13 cellular contexts compared by ENCODE assay signal in genomic region chr19:29329460-29330134, GRCh38.
DNase-seq lines count a peak whose midpoint lies in the region; ATAC-seq and TF ChIP-seq lines count a peak whose summit lies in the region.
"Had no signal": no experiment of that assay in that cellular context is flagged by ENCODE, and none has a peak within 500 bp of the region (broad histone marks: within the 10 kb centered on the region; RNA-seq: fewer than 3 reads in every experiment).

No MANE protein-coding gene starts in this region.

- no peaks in the 10 kb centered on the region for H3K27me3 ChIP-seq in H7 (ENCODE audit: control insufficient read depth, insufficient read depth, low read length)
- no peaks in the 10 kb centered on the region for H3K27me3 ChIP-seq in CD4-positive, alpha-beta memory T cell (ENCODE audit: insufficient read depth, low read length)
- H3K27me3 ChIP-seq: SJSA1 had no signal

- no peak overlapping the region for H3K27ac Mint-ChIP-seq in glutamatergic neuron (ENCODE audit: unreplicated experiment)
- no peak overlapping the region for H3K27ac Mint-ChIP-seq in CD4-positive, alpha-beta memory T cell
- H3K27ac Mint-ChIP-seq: CD4-positive, CD25-positive, alpha-beta regulatory T cell had no signal

- no peak for TF ChIP-seq POLR2A in GM18505 (IDR thresholded peaks at IDR 0.05; ENCODE audit: borderline replicate concordance, extremely low read depth, insufficient read depth, insufficient read length)

- no peak for ATAC-seq in GM18505 (IDR thresholded peaks at IDR 0.05; ENCODE audit: unreplicated experiment)

- intact Hi-C loops in CD4-positive, alpha-beta memory T cell (cut with micrococcal nuclease): no loop called here

- peak; percentile 2 for DNase-seq in AG20443 (ENCODE audit: low spot score)
- peak; percentile 62 for DNase-seq in H7
- peak; percentile 59 for DNase-seq in RKO (ENCODE audit: low spot score)
- peak; percentile 3 for DNase-seq in foreskin melanocyte
- no peak for DNase-seq in glutamatergic neuron
- DNase-seq in NCI-H146 treated with DMSO at 0.1 percent for 48 hours (lab: John Stamatoyannopoulos, UW; ENCODE audit: unreplicated experiment): no peak
- DNase-seq in CD4-positive, alpha-beta memory T cell: no peak
- DNase-seq: CD4-positive, CD25-positive, alpha-beta regulatory T cell; effector CD8-positive, alpha-beta T cell; heart right ventricle; NCI-H2227 treated with DMSO at 0.1 percent for 48 hours had no signal

- H3K27me3 Mint-ChIP-seq in glutamatergic neuron (ENCODE audit: unreplicated experiment): peaks cover 11% of the 10 kb centered on the region
- H3K27me3 Mint-ChIP-seq in CD4-positive, alpha-beta memory T cell: peaks cover 2 to 9% of the 10 kb centered on the region in 2 donors

- no peak overlapping the region for H3K27ac ChIP-seq in CD4-positive, alpha-beta memory T cell (ENCODE audit: low read depth, low read length)
- H3K27ac ChIP-seq: heart right ventricle, SJSA1 had no signal

- peaks cover 22% of the 10 kb centered on the region for H3K4me1 Mint-ChIP-seq in glutamatergic neuron (ENCODE audit: low read depth, unreplicated experiment)
- H3K4me1 Mint-ChIP-seq in CD4-positive, alpha-beta memory T cell: peaks cover 0 to 3% (median 0%) of the 10 kb centered on the region in 4 donors

- H3K9me3 ChIP-seq in CD4-positive, alpha-beta memory T cell (ENCODE audit: control insufficient read depth in 1 of 2, low read length in 2 of 2): no peaks in the 10 kb centered on the region
- H3K9me3 ChIP-seq: heart right ventricle, SJSA1 had no signal

- H3K36me3 Mint-ChIP-seq in glutamatergic neuron (ENCODE audit: unreplicated experiment): peaks cover 16% of the 10 kb centered on the region
- no peaks in the 10 kb centered on the region for H3K36me3 Mint-ChIP-seq in CD4-positive, alpha-beta memory T cell
- H3K36me3 Mint-ChIP-seq: CD4-positive, CD25-positive, alpha-beta regulatory T cell had no signal

- H3K9me3 Mint-ChIP-seq in glutamatergic neuron (ENCODE audit: unreplicated experiment): peaks cover 9% of the 10 kb centered on the region
- peaks cover 4 to 13% (median 9%) of the 10 kb centered on the region in 8 donors for H3K9me3 Mint-ChIP-seq in CD4-positive, alpha-beta memory T cell

- no peaks in the 10 kb centered on the region for H3K36me3 ChIP-seq in H7 (replicated peaks; ENCODE audit: control insufficient read depth, insufficient read depth, low read length)
- no peaks in the 10 kb centered on the region for H3K36me3 ChIP-seq in CD4-positive, alpha-beta memory T cell (ENCODE audit: insufficient read depth, low read length)
- H3K36me3 ChIP-seq: heart right ventricle, SJSA1 had no signal

- H3K4me1 ChIP-seq in CD4-positive, alpha-beta memory T cell (ENCODE audit: insufficient read depth, low read length): no peaks in the 10 kb centered on the region
- H3K4me1 ChIP-seq: heart right ventricle, SJSA1 had no signal

- H3K4me3 ChIP-seq in H7 (ENCODE audit: insufficient read depth, low read depth, low read length): no peak overlapping the region
- H3K4me3 ChIP-seq in CD4-positive, alpha-beta memory T cell (ENCODE audit: low read length in 2 of 2): no peak overlapping the region
- H3K4me3 ChIP-seq: heart right ventricle, SJSA1 had no signal

- POLR2A ChIA-PET in CD4-positive, alpha-beta memory T cell (lab: Charles Lee; ENCODE audit: partially characterized antibody): no interaction called here

- CTCF ChIA-PET in CD4-positive, alpha-beta memory T cell (lab: Charles Lee; ENCODE audit: partially characterized antibody): no interaction called here

- no peak overlapping the region for H3K4me3 Mint-ChIP-seq in glutamatergic neuron (ENCODE audit: unreplicated experiment)
- no peak overlapping the region for H3K4me3 Mint-ChIP-seq in CD4-positive, alpha-beta memory T cell
- H3K4me3 Mint-ChIP-seq: CD4-positive, CD25-positive, alpha-beta regulatory T cell had no signal

- TF ChIP-seq CTCF in glutamatergic neuron (IDR thresholded peaks at IDR 0.05; ENCODE audit: partially characterized antibody, unreplicated experiment): no peak

Comparison
In these comparisons a context has a peak if more than half of its experiments do, and no peak if none do; other contexts are left out.
1. DNase-seq: peak in AG20443 (single experiment), H7 (single experiment), RKO (single experiment) and foreskin melanocyte (single experiment); none in glutamatergic neuron (single experiment), NCI-H146 treated with DMSO at 0.1 percent for 48 hours (single experiment) and CD4-positive, alpha-beta memory T cell (0 of 5).